Comparison of ENCODE assay signal across 1 cellular context in the genomic region with DNA sequence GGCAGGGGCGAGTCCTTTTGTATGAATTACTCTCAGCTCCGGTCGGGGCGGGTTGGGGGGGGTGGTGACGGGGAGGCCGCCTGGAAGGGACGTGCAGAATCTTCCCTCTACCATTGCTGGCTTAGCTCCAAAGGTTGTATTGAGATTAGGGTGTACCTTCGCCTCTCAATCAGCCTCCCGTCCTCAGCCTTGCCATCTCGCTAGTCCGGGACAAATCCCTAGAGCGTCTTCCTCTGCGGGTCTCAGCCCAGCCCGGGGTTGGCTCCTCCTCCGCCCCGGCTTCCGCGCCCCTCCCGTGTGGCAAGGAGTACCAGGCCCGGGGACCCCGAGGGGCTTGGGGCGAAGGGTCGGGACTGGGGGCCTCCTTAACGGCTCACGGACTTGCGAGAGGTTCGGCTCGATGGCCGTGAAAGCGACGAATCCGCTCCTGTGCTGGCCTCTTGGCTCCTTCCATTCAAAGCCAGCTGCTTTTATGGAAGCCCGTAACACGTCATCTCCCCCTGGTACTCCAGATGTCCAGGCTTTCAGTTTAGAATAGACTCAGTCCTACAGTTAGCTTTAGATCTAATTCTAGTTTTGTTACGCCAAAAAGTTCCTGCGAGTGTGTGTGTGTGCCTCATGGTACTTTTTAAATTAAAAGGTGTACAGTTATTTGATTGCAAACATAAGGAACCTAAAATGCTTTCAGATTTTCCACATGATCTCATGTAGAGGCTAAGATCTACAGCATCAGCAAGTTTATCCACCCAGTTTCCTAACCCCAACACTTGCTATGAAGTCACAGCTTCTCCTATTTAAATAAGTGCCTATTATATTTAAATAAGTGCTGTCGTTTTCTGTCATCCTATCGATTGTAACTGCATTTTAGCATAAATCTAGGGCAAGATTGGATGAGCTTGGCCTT.
TF ChIP-seq lines count a peak whose summit lies in the region.

No MANE protein-coding gene starts in this region.

TF ChIP-seq in K562, 482 proteins besides CTCF, POLR2A, EP300 and RAD21 (continued from another document and continues in another):
- TF ChIP-seq, protein P1, sequence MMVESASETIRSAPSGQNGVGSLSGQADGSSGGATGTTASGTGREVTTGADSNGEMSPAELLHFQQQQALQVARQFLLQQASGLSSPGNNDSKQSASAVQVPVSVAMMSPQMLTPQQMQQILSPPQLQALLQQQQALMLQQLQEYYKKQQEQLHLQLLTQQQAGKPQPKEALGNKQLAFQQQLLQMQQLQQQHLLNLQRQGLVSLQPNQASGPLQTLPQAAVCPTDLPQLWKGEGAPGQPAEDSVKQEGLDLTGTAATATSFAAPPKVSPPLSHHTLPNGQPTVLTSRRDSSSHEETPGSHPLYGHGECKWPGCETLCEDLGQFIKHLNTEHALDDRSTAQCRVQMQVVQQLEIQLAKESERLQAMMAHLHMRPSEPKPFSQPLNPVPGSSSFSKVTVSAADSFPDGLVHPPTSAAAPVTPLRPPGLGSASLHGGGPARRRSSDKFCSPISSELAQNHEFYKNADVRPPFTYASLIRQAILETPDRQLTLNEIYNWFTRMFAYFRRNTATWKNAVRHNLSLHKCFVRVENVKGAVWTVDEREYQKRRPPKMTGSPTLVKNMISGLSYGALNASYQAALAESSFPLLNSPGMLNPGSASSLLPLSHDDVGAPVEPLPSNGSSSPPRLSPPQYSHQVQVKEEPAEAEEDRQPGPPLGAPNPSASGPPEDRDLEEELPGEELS (CRISPR knock-in tag; IDR thresholded peaks at IDR 0.05; ENCODE audit: borderline replicate concordance): no peak
- TF ChIP-seq POLR2G (IDR thresholded peaks at IDR 0.05; ENCODE audit: low read depth, low read length) (no peak), KHSRP (IDR thresholded peaks at IDR 0.05) (no peak), CAMTA2 (CRISPR knock-in tag; conservative IDR thresholded peaks at IDR 0.05) (no peak), XRCC3 (IDR thresholded peaks at IDR 0.05) (no peak), GATAD2B (IDR thresholded peaks at IDR 0.05; ENCODE audit: borderline replicate concordance) (no peak), KDM5B (IDR thresholded peaks at IDR 0.05; ENCODE audit: insufficient replicate concordance, low read depth, low read length) (no peak), PRMT5 (CRISPR knock-in tag; IDR thresholded peaks at IDR 0.05) (no peak), ZNF644 (tag; IDR thresholded peaks at IDR 0.05; ENCODE audit: low read depth) (0 out of 2 replicates have a peak, but pooled peaks have one; percentile 50), MAFG (tag; conservative IDR thresholded peaks at IDR 0.05) (peak; percentile 47), GATAD2A (IDR thresholded peaks at IDR 0.05) (0 out of 2 replicates have a peak, but pooled peaks have one; percentile 51), NR1H2 (CRISPR knock-in tag; IDR thresholded peaks at IDR 0.05) (no peak), CHCHD3 (CRISPR knock-in tag; IDR thresholded peaks at IDR 0.05) (no peak), ZC3H8 (IDR thresholded peaks at IDR 0.05) (0 out of 2 replicates have a peak, but pooled peaks have one; percentile 16), C11orf30 (IDR thresholded peaks at IDR 0.05; ENCODE audit: low read depth) (peak; percentile 78), CHD2 (IDR thresholded peaks at IDR 0.05; ENCODE audit: low read depth, low read length) (no peak), BRCA1 (IDR thresholded peaks at IDR 0.05) (no peak), BRCA1 (CRISPR knock-in tag; IDR thresholded peaks at IDR 0.05) (no peak), ZNF175 (CRISPR knock-in tag; IDR thresholded peaks at IDR 0.05; ENCODE audit: low read depth) (no peak), POLR2AphosphoS5 (IDR thresholded peaks at IDR 0.05; ENCODE audit: control insufficient read depth, insufficient read depth, low read depth, low read length) (0 out of 2 replicates have a peak, but pooled peaks have one; percentile 21), TBL1XR1 (IDR thresholded peaks at IDR 0.05; ENCODE audit: low read length in 2 of 2) (no peak), POLR3G (IDR thresholded peaks at IDR 0.05; ENCODE audit: extremely low read depth, insufficient read length, insufficient replicate concordance) (no peak), ZNF282 (CRISPR knock-in tag; IDR thresholded peaks at IDR 0.05) (no peak), SMAD4 (CRISPR knock-in tag; conservative IDR thresholded peaks at IDR 0.05) (0 out of 2 replicates have a peak, but pooled peaks have one; percentile 4), MYC (IDR thresholded peaks at IDR 0.05; ENCODE audit: low read depth, low read length) (no peak), MYC (CRISPR knock-in tag; IDR thresholded peaks at IDR 0.05; ENCODE audit: borderline replicate concordance, low read depth) (no peak), RAD51 (IDR thresholded peaks at IDR 0.05; ENCODE audit: borderline replicate concordance, low read depth) (no peak), RFX1 (IDR thresholded peaks at IDR 0.05) (no peak), KDM4B (IDR thresholded peaks at IDR 0.05; ENCODE audit: borderline replicate concordance in 2 of 2, low read depth in 1 of 2) (0 out of 4 replicates have a peak, but pooled peaks of 1 of the 2 experiments have one; percentile 1), HIVEP1 (CRISPR knock-in tag; IDR thresholded peaks at IDR 0.05) (no peak), TARDBP (IDR thresholded peaks at IDR 0.05) (no peak), CHD1 (IDR thresholded peaks at IDR 0.05; ENCODE audit: low read length) (peak; percentile 55), CREM (IDR thresholded peaks at IDR 0.05; ENCODE audit: low read depth) (peak; percentile 60; the same call in 1 of the 2 replicates), CBX5 (IDR thresholded peaks at IDR 0.05; ENCODE audit: borderline replicate concordance, low read depth) (no peak), MAFF (IDR thresholded peaks at IDR 0.05; ENCODE audit: low read length) (peak; percentile 17; the same call in 1 of the 2 replicates), SMARCA4 (IDR thresholded peaks at IDR 0.05) (0 out of 2 replicates have a peak, but pooled peaks have one; percentile 7)
- TF ChIP-seq, protein P2, sequence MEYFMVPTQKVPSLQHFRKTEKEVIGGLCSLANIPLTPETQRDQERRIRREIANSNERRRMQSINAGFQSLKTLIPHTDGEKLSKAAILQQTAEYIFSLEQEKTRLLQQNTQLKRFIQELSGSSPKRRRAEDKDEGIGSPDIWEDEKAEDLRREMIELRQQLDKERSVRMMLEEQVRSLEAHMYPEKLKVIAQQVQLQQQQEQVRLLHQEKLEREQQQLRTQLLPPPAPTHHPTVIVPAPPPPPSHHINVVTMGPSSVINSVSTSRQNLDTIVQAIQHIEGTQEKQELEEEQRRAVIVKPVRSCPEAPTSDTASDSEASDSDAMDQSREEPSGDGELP (CRISPR knock-in tag; IDR thresholded peaks at IDR 0.05; ENCODE audit: borderline replicate concordance): peak; percentile 83
- TF ChIP-seq, protein P3, sequence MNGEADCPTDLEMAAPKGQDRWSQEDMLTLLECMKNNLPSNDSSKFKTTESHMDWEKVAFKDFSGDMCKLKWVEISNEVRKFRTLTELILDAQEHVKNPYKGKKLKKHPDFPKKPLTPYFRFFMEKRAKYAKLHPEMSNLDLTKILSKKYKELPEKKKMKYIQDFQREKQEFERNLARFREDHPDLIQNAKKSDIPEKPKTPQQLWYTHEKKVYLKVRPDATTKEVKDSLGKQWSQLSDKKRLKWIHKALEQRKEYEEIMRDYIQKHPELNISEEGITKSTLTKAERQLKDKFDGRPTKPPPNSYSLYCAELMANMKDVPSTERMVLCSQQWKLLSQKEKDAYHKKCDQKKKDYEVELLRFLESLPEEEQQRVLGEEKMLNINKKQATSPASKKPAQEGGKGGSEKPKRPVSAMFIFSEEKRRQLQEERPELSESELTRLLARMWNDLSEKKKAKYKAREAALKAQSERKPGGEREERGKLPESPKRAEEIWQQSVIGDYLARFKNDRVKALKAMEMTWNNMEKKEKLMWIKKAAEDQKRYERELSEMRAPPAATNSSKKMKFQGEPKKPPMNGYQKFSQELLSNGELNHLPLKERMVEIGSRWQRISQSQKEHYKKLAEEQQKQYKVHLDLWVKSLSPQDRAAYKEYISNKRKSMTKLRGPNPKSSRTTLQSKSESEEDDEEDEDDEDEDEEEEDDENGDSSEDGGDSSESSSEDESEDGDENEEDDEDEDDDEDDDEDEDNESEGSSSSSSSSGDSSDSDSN (IDR thresholded peaks at IDR 0.05; ENCODE audit: borderline replicate concordance in 1 of 2, low read depth in 2 of 2, low read length in 2 of 2): no peak
- TF ChIP-seq, protein P4, sequence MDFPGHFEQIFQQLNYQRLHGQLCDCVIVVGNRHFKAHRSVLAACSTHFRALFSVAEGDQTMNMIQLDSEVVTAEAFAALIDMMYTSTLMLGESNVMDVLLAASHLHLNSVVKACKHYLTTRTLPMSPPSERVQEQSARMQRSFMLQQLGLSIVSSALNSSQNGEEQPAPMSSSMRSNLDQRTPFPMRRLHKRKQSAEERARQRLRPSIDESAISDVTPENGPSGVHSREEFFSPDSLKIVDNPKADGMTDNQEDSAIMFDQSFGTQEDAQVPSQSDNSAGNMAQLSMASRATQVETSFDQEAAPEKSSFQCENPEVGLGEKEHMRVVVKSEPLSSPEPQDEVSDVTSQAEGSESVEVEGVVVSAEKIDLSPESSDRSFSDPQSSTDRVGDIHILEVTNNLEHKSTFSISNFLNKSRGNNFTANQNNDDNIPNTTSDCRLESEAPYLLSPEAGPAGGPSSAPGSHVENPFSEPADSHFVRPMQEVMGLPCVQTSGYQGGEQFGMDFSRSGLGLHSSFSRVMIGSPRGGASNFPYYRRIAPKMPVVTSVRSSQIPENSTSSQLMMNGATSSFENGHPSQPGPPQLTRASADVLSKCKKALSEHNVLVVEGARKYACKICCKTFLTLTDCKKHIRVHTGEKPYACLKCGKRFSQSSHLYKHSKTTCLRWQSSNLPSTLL (IDR thresholded peaks at IDR 0.05): no peak
- TF ChIP-seq, protein P5, sequence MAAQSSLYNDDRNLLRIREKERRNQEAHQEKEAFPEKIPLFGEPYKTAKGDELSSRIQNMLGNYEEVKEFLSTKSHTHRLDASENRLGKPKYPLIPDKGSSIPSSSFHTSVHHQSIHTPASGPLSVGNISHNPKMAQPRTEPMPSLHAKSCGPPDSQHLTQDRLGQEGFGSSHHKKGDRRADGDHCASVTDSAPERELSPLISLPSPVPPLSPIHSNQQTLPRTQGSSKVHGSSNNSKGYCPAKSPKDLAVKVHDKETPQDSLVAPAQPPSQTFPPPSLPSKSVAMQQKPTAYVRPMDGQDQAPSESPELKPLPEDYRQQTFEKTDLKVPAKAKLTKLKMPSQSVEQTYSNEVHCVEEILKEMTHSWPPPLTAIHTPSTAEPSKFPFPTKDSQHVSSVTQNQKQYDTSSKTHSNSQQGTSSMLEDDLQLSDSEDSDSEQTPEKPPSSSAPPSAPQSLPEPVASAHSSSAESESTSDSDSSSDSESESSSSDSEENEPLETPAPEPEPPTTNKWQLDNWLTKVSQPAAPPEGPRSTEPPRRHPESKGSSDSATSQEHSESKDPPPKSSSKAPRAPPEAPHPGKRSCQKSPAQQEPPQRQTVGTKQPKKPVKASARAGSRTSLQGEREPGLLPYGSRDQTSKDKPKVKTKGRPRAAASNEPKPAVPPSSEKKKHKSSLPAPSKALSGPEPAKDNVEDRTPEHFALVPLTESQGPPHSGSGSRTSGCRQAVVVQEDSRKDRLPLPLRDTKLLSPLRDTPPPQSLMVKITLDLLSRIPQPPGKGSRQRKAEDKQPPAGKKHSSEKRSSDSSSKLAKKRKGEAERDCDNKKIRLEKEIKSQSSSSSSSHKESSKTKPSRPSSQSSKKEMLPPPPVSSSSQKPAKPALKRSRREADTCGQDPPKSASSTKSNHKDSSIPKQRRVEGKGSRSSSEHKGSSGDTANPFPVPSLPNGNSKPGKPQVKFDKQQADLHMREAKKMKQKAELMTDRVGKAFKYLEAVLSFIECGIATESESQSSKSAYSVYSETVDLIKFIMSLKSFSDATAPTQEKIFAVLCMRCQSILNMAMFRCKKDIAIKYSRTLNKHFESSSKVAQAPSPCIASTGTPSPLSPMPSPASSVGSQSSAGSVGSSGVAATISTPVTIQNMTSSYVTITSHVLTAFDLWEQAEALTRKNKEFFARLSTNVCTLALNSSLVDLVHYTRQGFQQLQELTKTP (IDR thresholded peaks at IDR 0.05; ENCODE audit: low read depth in 1 of 2, partially characterized antibody in 2 of 2): peak in 1 of 2 experiments; percentile 30
- TF ChIP-seq, protein P6, sequence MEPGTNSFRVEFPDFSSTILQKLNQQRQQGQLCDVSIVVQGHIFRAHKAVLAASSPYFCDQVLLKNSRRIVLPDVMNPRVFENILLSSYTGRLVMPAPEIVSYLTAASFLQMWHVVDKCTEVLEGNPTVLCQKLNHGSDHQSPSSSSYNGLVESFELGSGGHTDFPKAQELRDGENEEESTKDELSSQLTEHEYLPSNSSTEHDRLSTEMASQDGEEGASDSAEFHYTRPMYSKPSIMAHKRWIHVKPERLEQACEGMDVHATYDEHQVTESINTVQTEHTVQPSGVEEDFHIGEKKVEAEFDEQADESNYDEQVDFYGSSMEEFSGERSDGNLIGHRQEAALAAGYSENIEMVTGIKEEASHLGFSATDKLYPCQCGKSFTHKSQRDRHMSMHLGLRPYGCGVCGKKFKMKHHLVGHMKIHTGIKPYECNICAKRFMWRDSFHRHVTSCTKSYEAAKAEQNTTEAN (CRISPR knock-in tag; IDR thresholded peaks at IDR 0.05): 0 out of 2 replicates have a peak, but pooled peaks have one; percentile 29
- TF ChIP-seq, protein P7, sequence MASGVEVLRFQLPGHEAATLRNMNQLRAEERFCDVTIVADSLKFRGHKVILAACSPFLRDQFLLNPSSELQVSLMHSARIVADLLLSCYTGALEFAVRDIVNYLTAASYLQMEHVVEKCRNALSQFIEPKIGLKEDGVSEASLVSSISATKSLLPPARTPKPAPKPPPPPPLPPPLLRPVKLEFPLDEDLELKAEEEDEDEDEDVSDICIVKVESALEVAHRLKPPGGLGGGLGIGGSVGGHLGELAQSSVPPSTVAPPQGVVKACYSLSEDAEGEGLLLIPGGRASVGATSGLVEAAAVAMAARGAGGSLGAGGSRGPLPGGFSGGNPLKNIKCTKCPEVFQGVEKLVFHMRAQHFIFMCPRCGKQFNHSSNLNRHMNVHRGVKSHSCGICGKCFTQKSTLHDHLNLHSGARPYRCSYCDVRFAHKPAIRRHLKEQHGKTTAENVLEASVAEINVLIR (CRISPR knock-in tag; IDR thresholded peaks at IDR 0.05): no peak
- TF ChIP-seq, protein P8, sequence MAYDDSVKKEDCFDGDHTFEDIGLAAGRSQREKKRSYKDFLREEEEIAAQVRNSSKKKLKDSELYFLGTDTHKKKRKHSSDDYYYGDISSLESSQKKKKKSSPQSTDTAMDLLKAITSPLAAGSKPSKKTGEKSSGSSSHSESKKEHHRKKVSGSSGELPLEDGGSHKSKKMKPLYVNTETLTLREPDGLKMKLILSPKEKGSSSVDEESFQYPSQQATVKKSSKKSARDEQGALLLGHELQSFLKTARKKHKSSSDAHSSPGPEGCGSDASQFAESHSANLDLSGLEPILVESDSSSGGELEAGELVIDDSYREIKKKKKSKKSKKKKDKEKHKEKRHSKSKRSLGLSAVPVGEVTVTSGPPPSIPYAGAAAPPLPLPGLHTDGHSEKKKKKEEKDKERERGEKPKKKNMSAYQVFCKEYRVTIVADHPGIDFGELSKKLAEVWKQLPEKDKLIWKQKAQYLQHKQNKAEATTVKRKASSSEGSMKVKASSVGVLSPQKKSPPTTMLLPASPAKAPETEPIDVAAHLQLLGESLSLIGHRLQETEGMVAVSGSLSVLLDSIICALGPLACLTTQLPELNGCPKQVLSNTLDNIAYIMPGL (CRISPR knock-in tag; IDR thresholded peaks at IDR 0.05): 0 out of 2 replicates have a peak, but pooled peaks have one; percentile 49
- TF ChIP-seq, protein P9, sequence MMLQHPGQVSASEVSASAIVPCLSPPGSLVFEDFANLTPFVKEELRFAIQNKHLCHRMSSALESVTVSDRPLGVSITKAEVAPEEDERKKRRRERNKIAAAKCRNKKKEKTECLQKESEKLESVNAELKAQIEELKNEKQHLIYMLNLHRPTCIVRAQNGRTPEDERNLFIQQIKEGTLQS (IDR thresholded peaks at IDR 0.05): peak; percentile 34; the same call in 1 of the 2 replicates
- TF ChIP-seq, protein P9 (CRISPR knock-in tag; conservative IDR thresholded peaks at IDR 0.05): no peak
